In the genomic region with DNA sequence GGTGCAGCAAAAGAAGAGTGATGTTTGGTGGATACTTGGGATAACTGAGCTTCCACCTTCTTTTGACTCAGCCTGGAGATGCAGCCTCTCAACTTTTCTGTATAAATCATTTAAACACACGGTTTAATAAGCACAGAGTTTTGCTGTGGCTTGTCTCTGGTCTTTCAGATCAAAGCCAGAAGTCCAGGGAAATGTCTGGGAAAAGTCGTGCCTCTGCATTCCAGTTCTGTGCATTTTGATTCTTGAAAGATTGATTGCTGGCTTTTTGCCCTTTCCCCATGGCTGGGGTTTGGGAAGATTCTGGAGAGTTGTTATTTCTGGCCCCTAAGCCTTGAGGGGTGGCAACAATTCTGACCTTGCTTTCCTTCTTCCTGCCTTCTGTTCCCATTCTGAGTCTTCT, we compare ENCODE assay signal across 1 cellular context.
TF ChIP-seq lines count a peak whose summit lies in the region.

No MANE protein-coding gene starts in this region.

TF ChIP-seq in WTC11, 78 proteins besides CTCF, POLR2A, EP300 and RAD21 (continued from another document):
- TF ChIP-seq, protein P1, sequence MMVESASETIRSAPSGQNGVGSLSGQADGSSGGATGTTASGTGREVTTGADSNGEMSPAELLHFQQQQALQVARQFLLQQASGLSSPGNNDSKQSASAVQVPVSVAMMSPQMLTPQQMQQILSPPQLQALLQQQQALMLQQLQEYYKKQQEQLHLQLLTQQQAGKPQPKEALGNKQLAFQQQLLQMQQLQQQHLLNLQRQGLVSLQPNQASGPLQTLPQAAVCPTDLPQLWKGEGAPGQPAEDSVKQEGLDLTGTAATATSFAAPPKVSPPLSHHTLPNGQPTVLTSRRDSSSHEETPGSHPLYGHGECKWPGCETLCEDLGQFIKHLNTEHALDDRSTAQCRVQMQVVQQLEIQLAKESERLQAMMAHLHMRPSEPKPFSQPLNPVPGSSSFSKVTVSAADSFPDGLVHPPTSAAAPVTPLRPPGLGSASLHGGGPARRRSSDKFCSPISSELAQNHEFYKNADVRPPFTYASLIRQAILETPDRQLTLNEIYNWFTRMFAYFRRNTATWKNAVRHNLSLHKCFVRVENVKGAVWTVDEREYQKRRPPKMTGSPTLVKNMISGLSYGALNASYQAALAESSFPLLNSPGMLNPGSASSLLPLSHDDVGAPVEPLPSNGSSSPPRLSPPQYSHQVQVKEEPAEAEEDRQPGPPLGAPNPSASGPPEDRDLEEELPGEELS (CRISPR knock-in tag; IDR thresholded peaks at IDR 0.05), result no peak
- TF ChIP-seq RELA (CRISPR knock-in tag; IDR thresholded peaks at IDR 0.05; ENCODE audit: borderline replicate concordance) (no peak), ESRRA (CRISPR knock-in tag; IDR thresholded peaks at IDR 0.05; ENCODE audit: borderline replicate concordance) (no peak), NFE2L1 (CRISPR knock-in tag; IDR thresholded peaks at IDR 0.05) (no peak), NR3C1 (CRISPR knock-in tag; conservative IDR thresholded peaks at IDR 0.05; ENCODE audit: low read depth) (no peak), ZNF219 (CRISPR knock-in tag; IDR thresholded peaks at IDR 0.05; ENCODE audit: borderline replicate concordance) (no peak), NR1H2 (CRISPR knock-in tag; IDR thresholded peaks at IDR 0.05) (no peak), KAT7 (CRISPR knock-in tag; IDR thresholded peaks at IDR 0.05; ENCODE audit: borderline replicate concordance) (no peak)
- TF ChIP-seq, protein P2, sequence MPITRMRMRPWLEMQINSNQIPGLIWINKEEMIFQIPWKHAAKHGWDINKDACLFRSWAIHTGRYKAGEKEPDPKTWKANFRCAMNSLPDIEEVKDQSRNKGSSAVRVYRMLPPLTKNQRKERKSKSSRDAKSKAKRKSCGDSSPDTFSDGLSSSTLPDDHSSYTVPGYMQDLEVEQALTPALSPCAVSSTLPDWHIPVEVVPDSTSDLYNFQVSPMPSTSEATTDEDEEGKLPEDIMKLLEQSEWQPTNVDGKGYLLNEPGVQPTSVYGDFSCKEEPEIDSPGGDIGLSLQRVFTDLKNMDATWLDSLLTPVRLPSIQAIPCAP (CRISPR knock-in tag; IDR thresholded peaks at IDR 0.05), result no peak
- TF ChIP-seq, protein P3, sequence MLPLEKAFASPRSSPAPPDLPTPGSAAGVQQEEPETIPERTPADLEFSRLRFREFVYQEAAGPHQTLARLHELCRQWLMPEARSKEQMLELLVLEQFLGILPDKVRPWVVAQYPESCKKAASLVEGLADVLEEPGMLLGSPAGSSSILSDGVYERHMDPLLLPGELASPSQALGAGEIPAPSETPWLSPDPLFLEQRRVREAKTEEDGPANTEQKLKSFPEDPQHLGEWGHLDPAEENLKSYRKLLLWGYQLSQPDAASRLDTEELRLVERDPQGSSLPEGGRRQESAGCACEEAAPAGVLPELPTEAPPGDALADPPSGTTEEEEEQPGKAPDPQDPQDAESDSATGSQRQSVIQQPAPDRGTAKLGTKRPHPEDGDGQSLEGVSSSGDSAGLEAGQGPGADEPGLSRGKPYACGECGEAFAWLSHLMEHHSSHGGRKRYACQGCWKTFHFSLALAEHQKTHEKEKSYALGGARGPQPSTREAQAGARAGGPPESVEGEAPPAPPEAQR (CRISPR knock-in tag; IDR thresholded peaks at IDR 0.05), result no peak
- TF ChIP-seq, protein P4, sequence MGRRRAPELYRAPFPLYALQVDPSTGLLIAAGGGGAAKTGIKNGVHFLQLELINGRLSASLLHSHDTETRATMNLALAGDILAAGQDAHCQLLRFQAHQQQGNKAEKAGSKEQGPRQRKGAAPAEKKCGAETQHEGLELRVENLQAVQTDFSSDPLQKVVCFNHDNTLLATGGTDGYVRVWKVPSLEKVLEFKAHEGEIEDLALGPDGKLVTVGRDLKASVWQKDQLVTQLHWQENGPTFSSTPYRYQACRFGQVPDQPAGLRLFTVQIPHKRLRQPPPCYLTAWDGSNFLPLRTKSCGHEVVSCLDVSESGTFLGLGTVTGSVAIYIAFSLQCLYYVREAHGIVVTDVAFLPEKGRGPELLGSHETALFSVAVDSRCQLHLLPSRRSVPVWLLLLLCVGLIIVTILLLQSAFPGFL (CRISPR knock-in tag; IDR thresholded peaks at IDR 0.05; ENCODE audit: borderline replicate concordance), result no peak
- TF ChIP-seq, protein P5, sequence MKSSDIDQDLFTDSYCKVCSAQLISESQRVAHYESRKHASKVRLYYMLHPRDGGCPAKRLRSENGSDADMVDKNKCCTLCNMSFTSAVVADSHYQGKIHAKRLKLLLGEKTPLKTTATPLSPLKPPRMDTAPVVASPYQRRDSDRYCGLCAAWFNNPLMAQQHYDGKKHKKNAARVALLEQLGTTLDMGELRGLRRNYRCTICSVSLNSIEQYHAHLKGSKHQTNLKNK (CRISPR knock-in tag; IDR thresholded peaks at IDR 0.05), result no peak
